ENCODE assay signal across 23 cellular contexts in genomic region chr6:3713266-3713665, GRCh38. TPM values are rescaled to one million over a fixed set of nuclear protein-coding genes. Genes with fewer than 3 reads are reported as not detected.
DNase-seq lines count a peak whose midpoint lies in the region; TF ChIP-seq lines count a peak whose summit lies in the region.
"Had no signal": no experiment of that assay in that cellular context is flagged by ENCODE, and none has a peak within 500 bp of the region (broad histone marks: within the 10 kb centered on the region; RNA-seq: fewer than 3 reads in every experiment).

No MANE protein-coding gene starts in this region.

- H3K9me3 Mint-ChIP-seq in MCF 10A (ENCODE audit: unreplicated experiment), result no peaks in the 10 kb centered on the region
- peaks cover 3% of the 10 kb centered on the region for H3K9me3 Mint-ChIP-seq in osteocyte (ENCODE audit: unreplicated experiment)

- H3K9me3 ChIP-seq in breast epithelium (no peaks in the 10 kb centered on the region), tibial artery (no peaks in the 10 kb centered on the region)
- H3K9me3 ChIP-seq: BLaER1, Caco-2, SJCRH30 had no signal

- peak overlapping the region; percentile 75 to 76 for H3K27ac ChIP-seq in breast epithelium
- H3K27ac ChIP-seq in tibial artery, result peak overlapping the region; percentile 49 to 60
- H3K27ac ChIP-seq: BLaER1, GM23248, KMS-11, PC-9, SJCRH30 had no signal

- POLR2A ChIA-PET in MCF 10A (lab: Yijun Ruan, JAX), result no interaction called here

- CTCF ChIA-PET in MCF 10A (lab: Yijun Ruan, JAX), result no interaction called here

- H3K36me3 ChIP-seq in breast epithelium, result no peaks in the 10 kb centered on the region
- H3K36me3 ChIP-seq in tibial artery, result peaks cover 0 to 7% (median 6%) of the 10 kb centered on the region in 3 donors
- H3K36me3 ChIP-seq: BLaER1, SJCRH30 had no signal

- H3K4me3 ChIP-seq in breast epithelium (no peak overlapping the region), choroid plexus epithelial cell (ENCODE audit: low read depth, low read length) (no peak overlapping the region), tibial artery (no peak overlapping the region)
- H3K4me3 ChIP-seq: BLaER1, GM23248, PC-9, SJCRH30 had no signal

- no peak for TF ChIP-seq CTCF in breast epithelium (IDR thresholded peaks at IDR 0.05)
- no peak for TF ChIP-seq CTCF in MCF 10A (IDR thresholded peaks at IDR 0.05; ENCODE audit: unreplicated experiment)
- TF ChIP-seq CTCF in choroid plexus epithelial cell (conservative IDR thresholded peaks at IDR 0.05; ENCODE audit: low read depth, low read length), result no peak
- no peak for TF ChIP-seq CTCF in osteocyte (IDR thresholded peaks at IDR 0.05)
- no peak for TF ChIP-seq CTCF in tibial artery (IDR thresholded peaks at IDR 0.05)

- no peak for DNase-seq in breast epithelium (ENCODE audit: low spot score in 2 of 2)
- DNase-seq in MCF 10A (ENCODE audit: unreplicated experiment), result no peak
- peak; percentile 31 for DNase-seq in choroid plexus epithelial cell (ENCODE audit: low read depth)
- no peak for DNase-seq in osteocyte (ENCODE audit: extremely low spot score, unreplicated experiment)
- no peak for DNase-seq in tibial artery
- no peak for DNase-seq in NCI-H446 treated with DMSO at 0.1 percent for 48 hours (lab: John Stamatoyannopoulos, UW)
- DNase-seq in NCI-H446 (lab: John Stamatoyannopoulos, UW), result no peak
- DNase-seq in T1000 (lab: John Stamatoyannopoulos, UW), result no peak
- DNase-seq: Caco-2; CD4-positive, alpha-beta memory T cell; GM23248; H9; NCI-H1048; NCI-H1417; NCI-H1694; NCI-H2029 treated with DMSO at 0.1 percent for 48 hours; NCI-H510A treated with DMSO at 0.1 percent for 48 hours; NK-92 treated with Interleukin-12 subunit alpha and Interleukin-12 subunit beta, amount 100 ng/mL, for 24 hours; PC-9; SJCRH30 had no signal

- H3K27me3 Mint-ChIP-seq in MCF 10A (ENCODE audit: insufficient read depth, unreplicated experiment), result no peaks in the 10 kb centered on the region
- no peaks in the 10 kb centered on the region for H3K27me3 Mint-ChIP-seq in osteocyte (ENCODE audit: unreplicated experiment)
- H3K27me3 Mint-ChIP-seq: IgD-negative memory B cell had no signal

- H3K4me1 ChIP-seq in breast epithelium (peaks cover 0 to 3% of the 10 kb centered on the region in 2 donors), tibial artery (peaks cover 0 to 21% (median 17%) of the 10 kb centered on the region in 4 donors)
- H3K4me1 ChIP-seq: BLaER1, SJCRH30 had no signal

- no TSS peak for BruUV-seq in MCF 10A (replicated peaks; lab: Mats Ljungman, UMichigan)

- H3K27me3 ChIP-seq in breast epithelium (no peaks in the 10 kb centered on the region), tibial artery (no peaks in the 10 kb centered on the region)
- H3K27me3 ChIP-seq: BLaER1, SJCRH30 had no signal

- H3K4me1 Mint-ChIP-seq in MCF 10A (ENCODE audit: insufficient read depth, unreplicated experiment) (no peaks in the 10 kb centered on the region), osteocyte (ENCODE audit: unreplicated experiment) (peaks cover 11% of the 10 kb centered on the region)
- H3K4me1 Mint-ChIP-seq: CD4-positive, alpha-beta memory T cell; H9; IgD-negative memory B cell had no signal

- no peak for TF ChIP-seq POLR2A in breast epithelium (IDR thresholded peaks at IDR 0.05)

- intact Hi-C loops in breast epithelium (cut with DNase I; ENCODE audit: low total_unique reads) (no loop called here), MCF 10A (cut with micrococcal nuclease) (no loop called here), tibial artery (cut with DNase I; ENCODE audit: low total_unique reads) (no loop called here)

- H3K4me3 Mint-ChIP-seq in MCF 10A (ENCODE audit: unreplicated experiment) (no peak overlapping the region), osteocyte (ENCODE audit: unreplicated experiment) (no peak overlapping the region)
- H3K4me3 Mint-ChIP-seq: CD4-positive, alpha-beta memory T cell; H9; IgD-negative memory B cell had no signal

- H3K36me3 Mint-ChIP-seq in MCF 10A (ENCODE audit: insufficient read depth, unreplicated experiment), result no peaks in the 10 kb centered on the region
- peaks cover 38% of the 10 kb centered on the region for H3K36me3 Mint-ChIP-seq in osteocyte (ENCODE audit: unreplicated experiment)
- H3K36me3 Mint-ChIP-seq: CD4-positive, alpha-beta memory T cell had no signal

- no peak overlapping the region for H3K27ac Mint-ChIP-seq in MCF 10A (ENCODE audit: low read depth, unreplicated experiment)
- peak overlapping the region; percentile 34 for H3K27ac Mint-ChIP-seq in osteocyte (ENCODE audit: unreplicated experiment)
- H3K27ac Mint-ChIP-seq: IgD-negative memory B cell had no signal

RNA-seq across cellular contexts. Expression of gene PXDC1, which starts 38.2 kb away (rescaled TPM):
- total RNA-seq in breast epithelium (100 to 1,000 TPM in 1 of 3 donors, 10 to 100 TPM in 2; 86.2 to 122 (median 88.0) TPM), MCF 10A (2022) (48.1 and 51.4 TPM in 2 replicates), osteocyte (129 and 131 TPM in 2 replicates)
